13 cellular contexts compared by ENCODE assay signal in the genomic region with DNA sequence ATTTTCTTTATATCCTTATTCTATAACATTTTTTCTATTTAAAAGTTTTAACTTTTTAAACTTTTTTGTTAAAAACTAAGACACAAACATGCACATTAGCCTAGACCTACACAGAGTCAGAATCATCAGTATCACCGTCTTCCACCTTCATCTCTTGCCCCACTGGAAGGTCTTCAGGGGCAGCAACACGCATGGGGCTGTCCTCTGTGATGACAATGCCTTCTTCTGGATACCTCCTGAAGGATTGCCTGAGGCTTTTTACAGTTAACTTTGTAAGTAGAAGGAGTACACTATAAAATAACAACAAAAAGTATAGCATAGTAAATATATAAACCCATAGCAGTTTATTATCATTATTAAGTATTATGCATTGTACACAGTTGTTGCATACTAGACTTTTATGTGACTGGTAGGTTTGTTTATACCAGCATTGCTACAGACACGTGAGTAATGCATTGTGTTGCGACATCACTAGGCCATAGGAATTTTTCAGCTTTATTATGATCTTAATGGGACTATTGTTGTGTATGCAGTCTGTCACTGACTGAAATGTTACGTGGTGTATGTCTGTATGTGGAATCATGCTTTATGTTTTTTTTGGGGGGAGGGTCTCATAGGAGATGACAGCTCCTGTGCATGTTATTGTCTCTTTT. TPM values are rescaled to one million over a fixed set of nuclear protein-coding genes. Genes with fewer than 3 reads are reported as not detected.
DNase-seq lines count a peak whose midpoint lies in the region; ATAC-seq and TF ChIP-seq lines count a peak whose summit lies in the region.
"Had no signal": no experiment of that assay in that cellular context is flagged by ENCODE, and none has a peak within 500 bp of the region (broad histone marks: within the 10 kb centered on the region; RNA-seq: fewer than 3 reads in every experiment).

No MANE protein-coding gene starts in this region.

- H3K4me1 ChIP-seq in HCT116 (ENCODE audit: control insufficient read depth in 1 of 2, insufficient read depth in 2 of 2, low read length in 2 of 2) = peaks cover 3 to 8% of the 10 kb centered on the region in 2 experiments; a peak in 3 of 4 replicates
- peaks cover 7% of the 10 kb centered on the region for H3K4me1 ChIP-seq in RWPE2 (ENCODE audit: insufficient read depth, poor library complexity, severe bottlenecking)

- no peak overlapping the region for H3K4me3 Mint-ChIP-seq in type B pancreatic cell
- H3K4me3 Mint-ChIP-seq: activated naive CD8-positive, alpha-beta T cell treated with anti-CD3 and anti-CD28 coated beads, Interleukin-2, amount 10 ng/mL, durations not matched to agents 7 days and 5 days had no signal

- H3K27me3 Mint-ChIP-seq in type B pancreatic cell = no peaks in the 10 kb centered on the region
- H3K27me3 Mint-ChIP-seq: activated naive CD8-positive, alpha-beta T cell treated with anti-CD3 and anti-CD28 coated beads, Interleukin-2, amount 10 ng/mL, durations not matched to agents 7 days and 5 days had no signal

- H4K20me1 ChIP-seq in HCT116 (ENCODE audit: insufficient read depth) = peaks cover 21% of the 10 kb centered on the region; the same call in 1 of the 2 replicates

- H3K9ac ChIP-seq in HCT116 (ENCODE audit: low read length) = no peak overlapping the region

- peaks cover 8% of the 10 kb centered on the region for H3K4me1 Mint-ChIP-seq in type B pancreatic cell (ENCODE audit: unreplicated experiment)

- DNase-seq in HCT116 (ENCODE audit: low read depth, low spot score) (peak; percentile 12), RWPE2 (ENCODE audit: low spot score) (no peak), fibroblast of mammary gland (ENCODE audit: low read depth) (peak; percentile 89), type B pancreatic cell (ENCODE audit: extremely low spot score, unreplicated experiment) (no peak), DMS 273 treated with DMSO at 0.1 percent for 48 hours (lab: John Stamatoyannopoulos, UW) (no peak)
- DNase-seq: activated CD4-positive, alpha-beta T cell treated with anti-CD3 and anti-CD28 coated beads, Interleukin-2, amount 50 U/mL, for 1 hour; activated naive CD8-positive, alpha-beta T cell treated with anti-CD3 and anti-CD28 coated beads, Interleukin-2, amount 10 ng/mL, durations not matched to agents 7 days and 5 days; lower lobe of right lung; NCI-H1436 treated with DMSO at 0.1 percent for 48 hours had no signal

- RAD21 ChIA-PET in HCT116 (lab: Charles Lee; ENCODE audit: low non-redundant PET in 1 of 2, low total read pairs in 2 of 2, uncharacterized antibody in 2 of 2, unreplicated experiment in 2 of 2) = no interaction called here

- peaks cover 4% of the 10 kb centered on the region for H3K9me3 Mint-ChIP-seq in type B pancreatic cell

- no peak for TF ChIP-seq RAD21 in HCT116 (IDR thresholded peaks at IDR 0.05; ENCODE audit: low read depth)

- H3K27me3 ChIP-seq in HCT116 (ENCODE audit: insufficient read depth, low read length) (no peaks in the 10 kb centered on the region), RWPE2 (ENCODE audit: insufficient read depth, poor library complexity, severe bottlenecking) (no peaks in the 10 kb centered on the region)
- H3K27me3 ChIP-seq: esophagus muscularis mucosa had no signal

- peaks cover 97% of the 10 kb centered on the region for H3K79me2 ChIP-seq in HCT116 (ENCODE audit: insufficient read depth, low read length)

- CTCF ChIA-PET in HCT116 (lab: Charles Lee) = interaction anchor here (1.3 to 1.5 kb wide), 2 partner anchors 19 to 156 kb away, joined by 3 to 4 read pairs; no protein-coding TSS in a partner anchor

- POLR2A ChIA-PET in HCT116 (lab: Charles Lee) = no interaction called here

- TF ChIP-seq POLR2A in HCT116 (IDR thresholded peaks at IDR 0.05; ENCODE audit: borderline replicate concordance, extremely low read depth, insufficient read depth, insufficient read length) = no peak

- no peak overlapping the region for H3K4me2 ChIP-seq in HCT116 (ENCODE audit: low read length)

- H3K36me3 ChIP-seq in HCT116 (ENCODE audit: control insufficient read depth in 1 of 2, insufficient read depth in 2 of 2, low read length in 2 of 2) (peaks cover 0 to 18% of the 10 kb centered on the region in 2 experiments; a peak in 2 of 4 replicates), RWPE2 (ENCODE audit: low read depth) (peaks cover 28% of the 10 kb centered on the region)
- H3K36me3 ChIP-seq: lower lobe of right lung had no signal

- H3K27ac Mint-ChIP-seq in type B pancreatic cell = peak overlapping the region; percentile 26
- H3K27ac Mint-ChIP-seq: activated naive CD8-positive, alpha-beta T cell treated with anti-CD3 and anti-CD28 coated beads, Interleukin-2, amount 10 ng/mL, durations not matched to agents 7 days and 5 days had no signal

- H3K27ac ChIP-seq in HCT116 (ENCODE audit: low read depth, low read length) = no peak overlapping the region
- no peak overlapping the region for H3K27ac ChIP-seq in RWPE2 (ENCODE audit: poor library complexity, severe bottlenecking)
- H3K27ac ChIP-seq: esophagus muscularis mucosa, lower lobe of right lung had no signal

- ATAC-seq in HCT116 = peak; percentile 60
- peak; percentile 93 for ATAC-seq in RWPE2 (ENCODE audit: low read depth)
- ATAC-seq in HG02642 (IDR thresholded peaks at IDR 0.05; ENCODE audit: poor library complexity, unreplicated experiment) = no peak
- ATAC-seq in GM21717 (IDR thresholded peaks at IDR 0.05; ENCODE audit: unreplicated experiment) = no peak
- ATAC-seq: Right ventricle myocardium inferior had no signal

- H3K36me3 Mint-ChIP-seq in type B pancreatic cell = peaks cover 31% of the 10 kb centered on the region

- no peaks in the 10 kb centered on the region; the same call in 1 of the 2 replicates for H3K9me2 ChIP-seq in HCT116 (ENCODE audit: insufficient read depth)

- intact Hi-C loops in HCT116 (cut with micrococcal nuclease) = no loop called here

- no TSS peak for BruUV-seq in HCT116 (replicated peaks; lab: Mats Ljungman, UMichigan)

- H3K4me3 ChIP-seq in HCT116 (replicated peaks in 1 of 2; ENCODE audit: low read depth in 1 of 2, low read length in 2 of 2) (no peak overlapping the region), RWPE2 (ENCODE audit: severe bottlenecking) (no peak overlapping the region), fibroblast of mammary gland (ENCODE audit: control insufficient read depth, low read depth, low read length) (no peak overlapping the region)
- H3K4me3 ChIP-seq: esophagus muscularis mucosa, lower lobe of right lung had no signal

- H2AFZ ChIP-seq in HCT116 (ENCODE audit: low read depth, low read length, poor library complexity, severe bottlenecking) = no peak overlapping the region

- H3K9me3 ChIP-seq in HCT116 (ENCODE audit: control insufficient read depth in 1 of 2, insufficient read depth in 1 of 2, low read depth in 1 of 2, low read length in 2 of 2) (peaks cover 0 to 3% of the 10 kb centered on the region in 2 experiments; a peak in 1 of 4 replicates), RWPE2 (ENCODE audit: severe bottlenecking) (peaks cover 2% of the 10 kb centered on the region)
- H3K9me3 ChIP-seq: esophagus muscularis mucosa, lower lobe of right lung had no signal

- TF ChIP-seq CTCF in HCT116 (IDR thresholded peaks at IDR 0.05 in 2 of 3, conservative IDR thresholded peaks at IDR 0.05 in 1 of 3; ENCODE audit: borderline replicate concordance in 1 of 3, insufficient read depth in 1 of 3, low read depth in 2 of 3, low read length in 2 of 3) = no peak
- no peak for TF ChIP-seq CTCF in RWPE2 (IDR thresholded peaks at IDR 0.05; ENCODE audit: poor library complexity, severe bottlenecking)
- no peak for TF ChIP-seq CTCF in fibroblast of mammary gland (conservative IDR thresholded peaks at IDR 0.05; ENCODE audit: control insufficient read depth, insufficient read depth, low read depth, low read length)
- no peak for TF ChIP-seq CTCF in type B pancreatic cell (conservative IDR thresholded peaks at IDR 0.05)

TF ChIP-seq in HCT116, 20 proteins besides CTCF, POLR2A, EP300 and RAD21 (continues in another document):
- TF ChIP-seq JUND (IDR thresholded peaks at IDR 0.05) (no peak), CEBPB (IDR thresholded peaks at IDR 0.05; ENCODE audit: low read depth) (peak; percentile 97), EZH2 (IDR thresholded peaks at IDR 0.05) (no peak), SRF (IDR thresholded peaks at IDR 0.05; ENCODE audit: low read depth) (no peak), EZH2phosphoT487 (IDR thresholded peaks at IDR 0.05; ENCODE audit: borderline replicate concordance) (no peak), SIN3A (IDR thresholded peaks at IDR 0.05; ENCODE audit: low read depth) (no peak), SP1 (IDR thresholded peaks at IDR 0.05; ENCODE audit: low read depth) (no peak), ZNF274 (IDR thresholded peaks at IDR 0.05; ENCODE audit: low read depth, low read length) (no peak), TCF7L2 (IDR thresholded peaks at IDR 0.05; ENCODE audit: borderline replicate concordance, extremely low read depth, insufficient read depth, insufficient read length) (no peak)
- TF ChIP-seq, protein P1, sequence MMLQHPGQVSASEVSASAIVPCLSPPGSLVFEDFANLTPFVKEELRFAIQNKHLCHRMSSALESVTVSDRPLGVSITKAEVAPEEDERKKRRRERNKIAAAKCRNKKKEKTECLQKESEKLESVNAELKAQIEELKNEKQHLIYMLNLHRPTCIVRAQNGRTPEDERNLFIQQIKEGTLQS (IDR thresholded peaks at IDR 0.05) = no peak
- TF ChIP-seq, protein P2, sequence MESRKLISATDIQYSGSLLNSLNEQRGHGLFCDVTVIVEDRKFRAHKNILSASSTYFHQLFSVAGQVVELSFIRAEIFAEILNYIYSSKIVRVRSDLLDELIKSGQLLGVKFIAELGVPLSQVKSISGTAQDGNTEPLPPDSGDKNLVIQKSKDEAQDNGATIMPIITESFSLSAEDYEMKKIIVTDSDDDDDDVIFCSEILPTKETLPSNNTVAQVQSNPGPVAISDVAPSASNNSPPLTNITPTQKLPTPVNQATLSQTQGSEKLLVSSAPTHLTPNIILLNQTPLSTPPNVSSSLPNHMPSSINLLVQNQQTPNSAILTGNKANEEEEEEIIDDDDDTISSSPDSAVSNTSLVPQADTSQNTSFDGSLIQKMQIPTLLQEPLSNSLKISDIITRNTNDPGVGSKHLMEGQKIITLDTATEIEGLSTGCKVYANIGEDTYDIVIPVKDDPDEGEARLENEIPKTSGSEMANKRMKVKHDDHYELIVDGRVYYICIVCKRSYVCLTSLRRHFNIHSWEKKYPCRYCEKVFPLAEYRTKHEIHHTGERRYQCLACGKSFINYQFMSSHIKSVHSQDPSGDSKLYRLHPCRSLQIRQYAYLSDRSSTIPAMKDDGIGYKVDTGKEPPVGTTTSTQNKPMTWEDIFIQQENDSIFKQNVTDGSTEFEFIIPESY (IDR thresholded peaks at IDR 0.05; ENCODE audit: extremely low read depth, insufficient replicate concordance, low read length) = no peak

RNA-seq across cellular contexts. Expression of a gene that starts 18.2 kb away (rescaled TPM):
- 147 TPM for total RNA-seq in HCT116 (2021; ENCODE audit: unreplicated experiment)
- polyA plus RNA-seq in HCT116 (2012) = 140 and 146 TPM in 2 replicates
- total RNA-seq in type B pancreatic cell (ENCODE audit: low replicate concordance) = 127 and 135 TPM in 2 replicates

Comparison
In these comparisons a context has a peak if more than half of its experiments do, and no peak if none do; other contexts are left out.
1. ATAC-seq: peak in HCT116 (single experiment) and RWPE2 (single experiment); none in HG02642 (single experiment) and GM21717 (single experiment).
2. DNase-seq: peak in HCT116 (single experiment) and fibroblast of mammary gland (single experiment); none in RWPE2 (single experiment), type B pancreatic cell (single experiment) and DMS 273 treated with DMSO at 0.1 percent for 48 hours (single experiment).